12 cellular contexts compared by ENCODE assay signal in the genomic region with DNA sequence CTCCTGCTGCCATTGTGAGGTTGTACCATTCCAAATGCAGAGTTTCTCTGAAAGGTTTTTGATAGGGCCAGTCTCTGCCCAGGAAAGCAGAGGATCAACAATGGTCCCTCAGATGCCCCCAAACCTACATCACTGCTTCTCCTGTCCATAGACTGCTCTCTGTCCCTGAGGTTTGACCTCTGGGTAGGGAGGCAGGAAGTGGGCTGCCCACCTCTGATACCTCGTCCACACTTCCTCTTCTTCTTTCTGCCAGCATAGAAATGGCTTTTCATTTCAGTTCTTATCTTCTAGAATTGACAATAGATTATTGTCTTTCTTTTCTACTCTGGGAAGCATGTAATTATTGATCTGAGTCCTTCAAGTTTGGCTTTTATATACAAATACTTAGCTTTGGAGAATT.
DNase-seq lines count a peak whose midpoint lies in the region; ATAC-seq and FAIRE-seq lines count a peak whose summit lies in the region.
"Had no signal": no experiment of that assay in that cellular context is flagged by ENCODE, and none has a peak within 500 bp of the region (broad histone marks: within the 10 kb centered on the region; RNA-seq: fewer than 3 reads in every experiment).

No MANE protein-coding gene starts in this region.

- DNase-seq in stimulated activated naive B cell treated with anti-CD40 and anti-IgM and Interleukin-4, amounts not matched to agents 10 μg/mL and 1 μg/mL and 100 μg/mL, for 72 hours = no peak
- DNase-seq in RCC 7860 (ENCODE audit: low spot score) (no peak), NCI-H187 (lab: John Stamatoyannopoulos, UW) (no peak)
- no peak for DNase-seq in stimulated activated naive CD4-positive, alpha-beta T cell (lab: John Stamatoyannopoulos, UW)
- DNase-seq: activated CD4-positive, alpha-beta T cell treated with anti-CD3 and anti-CD28 coated beads for 48 hours; activated naive CD4-positive, alpha-beta T cell; cerebellar nuclear complex; SHP77 treated with DMSO at 0.1 percent for 48 hours had no signal

- no peak overlapping the region for H3K27ac Mint-ChIP-seq in stimulated activated naive B cell treated with anti-CD40 and anti-IgM and Interleukin-4, amounts not matched to agents 10 μg/mL and 1 μg/mL and 100 μg/mL, for 72 hours

- peaks cover 3 to 10% of the 10 kb centered on the region in 2 donors for H3K4me1 Mint-ChIP-seq in stimulated activated naive B cell treated with anti-CD40 and anti-IgM and Interleukin-4, amounts not matched to agents 10 μg/mL and 1 μg/mL and 100 μg/mL, for 72 hours

- no peaks in the 10 kb centered on the region for H3K27me3 Mint-ChIP-seq in stimulated activated naive B cell treated with anti-CD40 and anti-IgM and Interleukin-4, amounts not matched to agents 10 μg/mL and 1 μg/mL and 100 μg/mL, for 72 hours

- FAIRE-seq in RCC 7860 (lab: Jason Lieb, UNC) = no peak

- peak; percentile 80 for ATAC-seq in GM19324 (IDR thresholded peaks at IDR 0.05; ENCODE audit: low FRiP score, unreplicated experiment)
- peak; percentile 93 for ATAC-seq in GM21825 (IDR thresholded peaks at IDR 0.05; ENCODE audit: unreplicated experiment)
- ATAC-seq in HG03460 (IDR thresholded peaks at IDR 0.05; ENCODE audit: unreplicated experiment) = peak; percentile 93
- peak; percentile 77 to 83 for ATAC-seq in stimulated activated naive B cell treated with anti-CD40 and anti-IgM and Interleukin-4, amounts not matched to agents 10 μg/mL and 1 μg/mL and 100 μg/mL, for 72 hours (replicated peaks)
- ATAC-seq: sciatic nerve had no signal

- H3K9me3 Mint-ChIP-seq in stimulated activated naive B cell treated with anti-CD40 and anti-IgM and Interleukin-4, amounts not matched to agents 10 μg/mL and 1 μg/mL and 100 μg/mL, for 72 hours = no peaks in the 10 kb centered on the region

- no peak overlapping the region for H3K4me3 Mint-ChIP-seq in stimulated activated naive B cell treated with anti-CD40 and anti-IgM and Interleukin-4, amounts not matched to agents 10 μg/mL and 1 μg/mL and 100 μg/mL, for 72 hours

- H3K36me3 Mint-ChIP-seq in stimulated activated naive B cell treated with anti-CD40 and anti-IgM and Interleukin-4, amounts not matched to agents 10 μg/mL and 1 μg/mL and 100 μg/mL, for 72 hours = peaks cover 3 to 4% of the 10 kb centered on the region in 2 donors
